Comparison of ENCODE assay signal across 11 cellular contexts in the genomic region with DNA sequence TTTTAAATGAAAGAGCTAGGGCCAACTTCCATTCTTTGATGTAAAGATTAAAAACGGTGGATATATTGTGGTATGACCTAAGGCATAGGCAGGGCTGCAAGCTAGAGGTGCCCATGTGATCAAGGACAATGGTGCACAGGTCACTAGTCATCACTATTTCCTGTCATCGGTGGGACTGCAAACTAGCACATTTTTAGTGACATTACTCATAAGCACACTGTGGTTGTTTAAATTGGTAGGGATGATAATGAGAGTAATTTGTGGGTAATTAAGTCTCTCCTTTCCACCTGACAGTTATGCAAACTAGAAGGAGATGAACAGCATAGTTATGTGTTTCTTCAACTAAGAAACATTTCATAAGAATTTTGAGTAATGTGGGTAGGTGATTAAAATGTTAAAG.
DNase-seq lines count a peak whose midpoint lies in the region; ATAC-seq and TF ChIP-seq lines count a peak whose summit lies in the region.
"Had no signal": no experiment of that assay in that cellular context is flagged by ENCODE, and none has a peak within 500 bp of the region (broad histone marks: within the 10 kb centered on the region; RNA-seq: fewer than 3 reads in every experiment).

No MANE protein-coding gene starts in this region.

- H3K4me3 ChIP-seq in epithelial cell of esophagus (ENCODE audit: low read length) (no peak overlapping the region), spleen (no peak overlapping the region)
- H3K4me3 ChIP-seq: SJCRH30 had no signal

- WGBS in spleen, 5 donors, result 24 to 55% (median 38%) methylated on average over 2 of the region's 2 CpGs

- H3K9me3 ChIP-seq in spleen, result no peaks in the 10 kb centered on the region
- H3K9me3 ChIP-seq: SJCRH30 had no signal

- H3K36me3 ChIP-seq in spleen, result no peaks in the 10 kb centered on the region
- H3K36me3 ChIP-seq: SJCRH30 had no signal

- H3K4me1 ChIP-seq in spleen, result peaks cover 0 to 3% (median under 1%) of the 10 kb centered on the region in 6 donors
- H3K4me1 ChIP-seq: SJCRH30 had no signal

- no peak overlapping the region for H3K27ac ChIP-seq in spleen
- H3K27ac ChIP-seq: SJCRH30 had no signal

- H3K27me3 ChIP-seq in spleen (replicated peaks in 1 of 7), result no peaks in the 10 kb centered on the region
- H3K27me3 ChIP-seq: SJCRH30 had no signal

- intact Hi-C loops in spleen (cut with DNase I; ENCODE audit: low total_unique reads), result no loop called here

- no peak for TF ChIP-seq POLR2A in spleen (IDR thresholded peaks at IDR 0.05)

- ATAC-seq in GM18498 (IDR thresholded peaks at IDR 0.05; ENCODE audit: unreplicated experiment) (peak; percentile 45), GM19351 (IDR thresholded peaks at IDR 0.05; ENCODE audit: unreplicated experiment) (peak; percentile 76), GM19467 (IDR thresholded peaks at IDR 0.05; ENCODE audit: unreplicated experiment) (no peak)
- ATAC-seq: left cardiac atrium had no signal

- TF ChIP-seq CTCF in epithelial cell of esophagus (IDR thresholded peaks at IDR 0.05; ENCODE audit: insufficient read depth, low read depth, low read length, missing control alignments) (no peak), spleen (IDR thresholded peaks at IDR 0.05 in 8 of 11, conservative IDR thresholded peaks at IDR 0.05 in 3 of 11) (no peak)

- DNase-seq in NCI-H146 (lab: John Stamatoyannopoulos, UW) (peak; percentile 56), epithelial cell of esophagus (ENCODE audit: low read depth) (peak; percentile 27), DMS 273 (lab: John Stamatoyannopoulos, UW; ENCODE audit: unreplicated experiment) (no peak), spleen (no peak)
- DNase-seq: activated naive CD4-positive, alpha-beta T cell; left cardiac atrium; NCI-H446; SJCRH30 had no signal

Comparison
In these comparisons a context has a peak if more than half of its experiments do, and no peak if none do; other contexts are left out.
1. DNase-seq: peak in NCI-H146 (single experiment) and epithelial cell of esophagus (single experiment); none in DMS 273 (single experiment) and spleen (single experiment).